In genomic region chr11:59776210-59777066, GRCh38 we compare ENCODE assay signal across 10 cellular contexts. TPM values are rescaled to one million over a fixed set of nuclear protein-coding genes. Genes with fewer than 3 reads are reported as not detected.
DNase-seq lines count a peak whose midpoint lies in the region; ATAC-seq, FAIRE-seq and TF ChIP-seq lines count a peak whose summit lies in the region.
"Had no signal": no experiment of that assay in that cellular context is flagged by ENCODE, and none has a peak within 500 bp of the region (broad histone marks: within the 10 kb centered on the region; RNA-seq: fewer than 3 reads in every experiment).

No MANE protein-coding gene starts in this region.

- no peak overlapping the region for H3K27ac Mint-ChIP-seq in activated naive CD4-positive, alpha-beta T cell treated with anti-CD3 and anti-CD28 coated beads, Interleukin-2, amount 50 U/mL, for 72 hours
- no peak overlapping the region for H3K27ac Mint-ChIP-seq in activated CD8-positive, alpha-beta T cell treated with anti-CD3 and anti-CD28 coated beads for 36 hours

- peak; percentile 87 for FAIRE-seq in keratinocyte (lab: Jason Lieb, UNC)
- FAIRE-seq: GM12878 had no signal

- H4K20me1 ChIP-seq in keratinocyte (ENCODE audit: control insufficient read depth, extremely low read depth, insufficient read depth, low read length), result peaks cover 10% of the 10 kb centered on the region
- H4K20me1 ChIP-seq: BLaER1 had no signal

- CTCF ChIA-PET in activated CD8-positive, alpha-beta T cell treated with anti-CD3 and anti-CD28 coated beads for 36 hours (lab: Charles Lee), result no interaction called here

- WGBS in upper lobe of left lung, 2 donors, result 67 to 82% methylated on average over 5 of the region's 5 CpGs

- H3K27ac ChIP-seq in keratinocyte (ENCODE audit: control insufficient read depth, insufficient read depth, low read length) (no peak overlapping the region), upper lobe of left lung (peak overlapping the region; percentile 12 to 86 (median 64))
- H3K27ac ChIP-seq: BLaER1 had no signal

- H3K9ac ChIP-seq in keratinocyte (ENCODE audit: control insufficient read depth, extremely low read depth, insufficient read depth, low read length), result no peak overlapping the region
- H3K9ac ChIP-seq: BLaER1 had no signal

- dilution Hi-C loops in keratinocyte (cut with MboI; ENCODE audit: extremely low pct_ligation_motif_present, low sequenced_read_pairs), result no loop called here

- TF ChIP-seq CTCF in activated CD8-positive, alpha-beta T cell treated with anti-CD3 and anti-CD28 coated beads for 36 hours (IDR thresholded peaks at IDR 0.05), result no peak
- no peak for TF ChIP-seq CTCF in keratinocyte (optimal IDR thresholded peaks at IDR 0.05 in 1 of 3, IDR thresholded peaks at IDR 0.05 in 1 of 3, conservative IDR thresholded peaks at IDR 0.05 in 1 of 3; ENCODE audit: extremely low read depth in 1 of 3, insufficient read depth in 2 of 3, low read length in 3 of 3)
- TF ChIP-seq CTCF in upper lobe of left lung (IDR thresholded peaks at IDR 0.05), result no peak

- intact Hi-C loops in activated CD8-positive, alpha-beta T cell treated with anti-CD3 and anti-CD28 coated beads for 36 hours (cut with micrococcal nuclease), result no loop called here

- H3K27me3 ChIP-seq in keratinocyte (ENCODE audit: control insufficient read depth, extremely low read depth, insufficient read depth, low read length), result no peaks in the 10 kb centered on the region
- H3K27me3 ChIP-seq in upper lobe of left lung, result no peaks in the 10 kb centered on the region
- H3K27me3 ChIP-seq: BLaER1 had no signal

- H2AFZ ChIP-seq in keratinocyte (ENCODE audit: control insufficient read depth, low read length), result no peak overlapping the region

- POLR2A ChIA-PET in activated CD8-positive, alpha-beta T cell treated with anti-CD3 and anti-CD28 coated beads for 36 hours (lab: Charles Lee), result no interaction called here

- peak in 1 of 4 donors; percentile 20 for TF ChIP-seq EP300 in upper lobe of left lung (IDR thresholded peaks at IDR 0.05)

- H3K27me3 Mint-ChIP-seq in activated CD8-positive, alpha-beta T cell treated with anti-CD3 and anti-CD28 coated beads for 36 hours, result no peaks in the 10 kb centered on the region

- H3K9me3 ChIP-seq in keratinocyte (ENCODE audit: control insufficient read depth, low read depth, low read length), result no peaks in the 10 kb centered on the region
- H3K9me3 ChIP-seq in upper lobe of left lung, result no peaks in the 10 kb centered on the region
- H3K9me3 ChIP-seq: BLaER1 had no signal

- H3K4me2 ChIP-seq in keratinocyte (ENCODE audit: control insufficient read depth, extremely low read depth, insufficient read depth, low read depth, low read length), result peak overlapping the region; percentile 46
- H3K4me2 ChIP-seq: BLaER1 had no signal

- H3K36me3 Mint-ChIP-seq in activated naive CD4-positive, alpha-beta T cell treated with anti-CD3 and anti-CD28 coated beads, Interleukin-2, amount 50 U/mL, for 72 hours, result peaks cover 0 to 8% of the 10 kb centered on the region in 2 donors
- H3K36me3 Mint-ChIP-seq in activated CD8-positive, alpha-beta T cell treated with anti-CD3 and anti-CD28 coated beads for 36 hours (ENCODE audit: low read depth), result peaks cover 10% of the 10 kb centered on the region

- peaks cover 31% of the 10 kb centered on the region for H3K4me1 Mint-ChIP-seq in activated CD8-positive, alpha-beta T cell treated with anti-CD3 and anti-CD28 coated beads for 36 hours (ENCODE audit: low read depth)

- peak; percentile 82 to 92 for ATAC-seq in activated naive CD4-positive, alpha-beta T cell treated with anti-CD3 and anti-CD28 coated beads, Interleukin-2, amount 50 U/mL, for 72 hours
- peak; percentile 83 for ATAC-seq in activated CD8-positive, alpha-beta T cell treated with anti-CD3 and anti-CD28 coated beads for 36 hours
- ATAC-seq in upper lobe of left lung (ENCODE audit: low FRiP score in 2 of 2) (no peak), GM19395 (IDR thresholded peaks at IDR 0.05; ENCODE audit: unreplicated experiment) (no peak)
- ATAC-seq: GM12878 had no signal

- H3K36me3 ChIP-seq in keratinocyte (ENCODE audit: control insufficient read depth in 2 of 2, extremely low read depth in 1 of 2, insufficient read depth in 2 of 2, low read length in 2 of 2), result peaks cover 7 to 20% of the 10 kb centered on the region in 2 experiments
- peaks cover 5 to 47% (median 22%) of the 10 kb centered on the region in 4 donors for H3K36me3 ChIP-seq in upper lobe of left lung

- H3K4me3 Mint-ChIP-seq in activated CD8-positive, alpha-beta T cell treated with anti-CD3 and anti-CD28 coated beads for 36 hours, result no peak overlapping the region

- DNase-seq in activated naive CD4-positive, alpha-beta T cell treated with anti-CD3 and anti-CD28 coated beads, Interleukin-2, amount 50 U/mL, for 72 hours (ENCODE audit: low spot score in 2 of 2), result no peak
- DNase-seq in activated naive CD4-positive, alpha-beta T cell (lab: John Stamatoyannopoulos, UW), result no peak
- DNase-seq in activated CD8-positive, alpha-beta T cell treated with anti-CD3 and anti-CD28 coated beads for 36 hours, result peak; percentile 3
- DNase-seq in keratinocyte (ENCODE audit: low read depth, low spot score), result peak; percentile 67
- DNase-seq in upper lobe of left lung, result no peak
- DNase-seq in NCI-H1417 treated with DMSO at 0.1 percent for 48 hours (lab: John Stamatoyannopoulos, UW), result no peak
- DNase-seq in activated T-cell treated with anti-CD3 and anti-CD28 coated beads, Interleukin-2, amount 50 U/mL, for 1 hour, result no peak

- peaks cover 7% of the 10 kb centered on the region for H3K9me1 ChIP-seq in keratinocyte (ENCODE audit: control insufficient read depth, extremely low read depth, insufficient read depth, low read length)

- no peak for TF ChIP-seq POLR2A in upper lobe of left lung (IDR thresholded peaks at IDR 0.05)

- H3K4me3 ChIP-seq in keratinocyte (ENCODE audit: control insufficient read depth in 2 of 3, extremely low read depth in 1 of 3, insufficient read depth in 2 of 3, low read depth in 1 of 3, low read length in 3 of 3) (no peak overlapping the region), upper lobe of left lung (no peak overlapping the region)
- H3K4me3 ChIP-seq: BLaER1, GM12878 had no signal

- H3K4me1 ChIP-seq in keratinocyte (ENCODE audit: control insufficient read depth, extremely low read depth, insufficient read depth, low read length) (peaks cover 15% of the 10 kb centered on the region), upper lobe of left lung (peaks cover 21 to 39% (median 28%) of the 10 kb centered on the region in 4 donors)

- H3K9me3 Mint-ChIP-seq in activated naive CD4-positive, alpha-beta T cell treated with anti-CD3 and anti-CD28 coated beads, Interleukin-2, amount 50 U/mL, for 72 hours, result no peaks in the 10 kb centered on the region
- H3K9me3 Mint-ChIP-seq in activated CD8-positive, alpha-beta T cell treated with anti-CD3 and anti-CD28 coated beads for 36 hours, result no peaks in the 10 kb centered on the region

- peaks cover 34% of the 10 kb centered on the region for H3K79me2 ChIP-seq in keratinocyte (ENCODE audit: control insufficient read depth, insufficient read depth, low read length)

RNA-seq across cellular contexts. Expression of gene STX3, which starts 21.3 kb away (rescaled TPM):
- 10 to 100 TPM in 1 of 2 donors, 1 to 10 TPM in 1; 6.1 to 10.0 TPM for total RNA-seq in activated naive CD4-positive, alpha-beta T cell treated with anti-CD3 and anti-CD28 coated beads, Interleukin-2, amount 50 U/mL, for 72 hours
- total RNA-seq in activated CD8-positive, alpha-beta T cell treated with anti-CD3 and anti-CD28 coated beads for 36 hours, result 1 to 10 TPM; 8.3 to 9.5 TPM
- 41.1 to 48.0 TPM (median 42.5 TPM) in 3 replicates for polyA plus RNA-seq in keratinocyte
- polyA plus RNA-seq in keratinocyte (2011; ENCODE audit: low read depth), result 219 TPM
- 39.9 and 56.1 TPM in 2 replicates for polyA plus RNA-seq in keratinocyte (2011; cell fraction: cytosol; rRNA removed)
- polyA plus RNA-seq in keratinocyte (2011; cell fraction: nucleus; rRNA removed), result 41.3 and 52.1 TPM in 2 replicates
- polyA plus RNA-seq in keratinocyte (2012; ENCODE audit: low replicate concordance), result 29.6 and 54.4 TPM in 2 replicates
- polyA minus RNA-seq in keratinocyte, result 12.3 to 36.2 TPM (median 26.5 TPM) in 3 replicates
- 25.7 TPM for polyA minus RNA-seq in keratinocyte (2011; cell fraction: cytosol; rRNA and poly(A)+ RNA removed)
- polyA minus RNA-seq in keratinocyte (2011; cell fraction: nucleus; rRNA and poly(A)+ RNA removed), result 23.3 and 40.3 TPM in 2 replicates
- total RNA-seq in upper lobe of left lung, result 100 to 1,000 TPM in 4 of 6 donors, 10 to 100 TPM in 2; 65.0 to 145 (median 135) TPM

RNA-seq across cellular contexts. Expression of gene MRPL16, which starts 34.1 kb away (rescaled TPM):
- total RNA-seq in activated naive CD4-positive, alpha-beta T cell treated with anti-CD3 and anti-CD28 coated beads, Interleukin-2, amount 50 U/mL, for 72 hours, result 10 to 100 TPM; 67.9 to 94.2 TPM
- 10 to 100 TPM; 76.4 to 78.7 TPM for total RNA-seq in activated CD8-positive, alpha-beta T cell treated with anti-CD3 and anti-CD28 coated beads for 36 hours
- 32.4 to 85.5 TPM (median 72.1 TPM) in 3 replicates for polyA plus RNA-seq in keratinocyte
- polyA plus RNA-seq in keratinocyte (2011; ENCODE audit: low read depth), result 17.5 TPM
- polyA plus RNA-seq in keratinocyte (2011; cell fraction: cytosol; rRNA removed), result 77.8 and 78.6 TPM in 2 replicates
- polyA plus RNA-seq in keratinocyte (2011; cell fraction: nucleus; rRNA removed), result 62.9 and 65.1 TPM in 2 replicates
- polyA plus RNA-seq in keratinocyte (2012; ENCODE audit: low replicate concordance), result 20.2 and 55.7 TPM in 2 replicates
- 10.5 to 26.3 TPM (median 17.7 TPM) in 3 replicates for polyA minus RNA-seq in keratinocyte
- 24.9 TPM for polyA minus RNA-seq in keratinocyte (2011; cell fraction: cytosol; rRNA and poly(A)+ RNA removed)
- 8.4 and 9.9 TPM in 2 replicates for polyA minus RNA-seq in keratinocyte (2011; cell fraction: nucleus; rRNA and poly(A)+ RNA removed)
- 10 to 100 TPM; 15.9 to 40.0 (median 35.0) TPM for total RNA-seq in upper lobe of left lung

Comparison
In these comparisons a context has a peak if more than half of its experiments do, and no peak if none do; other contexts are left out.
1. ATAC-seq: peak in activated naive CD4-positive, alpha-beta T cell treated with anti-CD3 and anti-CD28 coated beads, Interleukin-2, amount 50 U/mL, for 72 hours (2 of 2) and activated CD8-positive, alpha-beta T cell treated with anti-CD3 and anti-CD28 coated beads for 36 hours (single experiment); none in upper lobe of left lung (0 of 2) and GM19395 (single experiment).
2. DNase-seq: peak in activated CD8-positive, alpha-beta T cell treated with anti-CD3 and anti-CD28 coated beads for 36 hours (single experiment) and keratinocyte (single experiment); none in activated naive CD4-positive, alpha-beta T cell treated with anti-CD3 and anti-CD28 coated beads, Interleukin-2, amount 50 U/mL, for 72 hours (0 of 2), activated naive CD4-positive, alpha-beta T cell (0 of 4), upper lobe of left lung (0 of 2), NCI-H1417 treated with DMSO at 0.1 percent for 48 hours (single experiment) and activated T-cell treated with anti-CD3 and anti-CD28 coated beads, Interleukin-2, amount 50 U/mL, for 1 hour (single experiment).
3. RNA of gene STX3, which starts 21.3 kb away (total RNA-seq): 65.0 to 145 TPM in upper lobe of left lung; 6.1 to 10.0 TPM in activated naive CD4-positive, alpha-beta T cell treated with anti-CD3 and anti-CD28 coated beads, Interleukin-2, amount 50 U/mL, for 72 hours and 8.3 to 9.5 TPM in activated CD8-positive, alpha-beta T cell treated with anti-CD3 and anti-CD28 coated beads for 36 hours; every median in the first group is over 4 times any median in the second.